In the genomic region with DNA sequence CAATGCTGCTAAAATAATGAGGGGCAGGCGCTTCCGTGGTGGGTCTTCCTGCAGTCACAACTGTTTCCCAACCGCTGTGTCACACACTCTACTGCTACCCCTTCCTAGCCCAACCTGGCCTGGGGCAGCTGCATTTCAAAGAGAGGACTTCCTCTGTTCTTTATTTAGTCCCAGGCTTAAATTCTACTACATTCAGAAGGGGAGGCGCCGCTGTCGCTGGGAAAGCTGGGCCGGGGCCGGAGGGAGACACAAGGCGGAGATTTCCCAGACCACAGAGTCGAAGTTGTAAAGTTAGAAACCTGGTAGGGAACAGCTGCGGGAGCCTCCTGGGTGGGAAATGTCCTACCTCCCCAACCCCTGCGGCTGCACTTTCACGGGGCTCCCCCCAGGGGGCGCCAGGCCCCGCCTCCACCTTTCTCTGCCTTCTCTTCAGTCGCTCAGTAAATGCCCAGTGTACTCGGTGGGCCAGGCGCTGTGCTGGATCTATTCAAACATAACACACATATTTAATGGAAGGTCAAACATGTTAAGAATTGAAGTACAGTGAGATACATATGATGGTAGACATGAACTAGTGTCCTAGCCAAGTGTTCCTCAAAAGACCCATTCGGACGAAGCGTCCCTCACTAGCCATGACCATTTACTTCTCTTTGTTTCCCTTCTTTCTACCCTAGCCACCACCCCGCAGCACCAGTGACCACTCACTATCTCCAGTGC, we compare ENCODE assay signal across 1 cellular context.
A peak's percentile ranks its signal among the peaks of the same experiment; 100 is the strongest.
TF ChIP-seq lines count a peak whose summit lies in the region.

No MANE protein-coding gene starts in this region.

TF ChIP-seq in H1, 55 proteins besides CTCF, POLR2A, EP300 and RAD21:
- no peak for TF ChIP-seq ASH2L (IDR thresholded peaks at IDR 0.05; ENCODE audit: low read length)
- peak; percentile 43; the same call in 1 of the 2 replicates for TF ChIP-seq TAF1 (IDR thresholded peaks at IDR 0.05; ENCODE audit: low read depth, low read length)
- no peak for TF ChIP-seq BCL11A (IDR thresholded peaks at IDR 0.05; ENCODE audit: low read depth in 2 of 2, low read length in 2 of 2)
- no peak for TF ChIP-seq NRF1 (IDR thresholded peaks at IDR 0.05; ENCODE audit: low read depth, low read length)
- TF ChIP-seq TCF12 (IDR thresholded peaks at IDR 0.05; ENCODE audit: low read depth, low read length): peak; percentile 82; the same call in 1 of the 2 replicates
- TF ChIP-seq SIN3A (conservative IDR thresholded peaks at IDR 0.05 in 1 of 2, IDR thresholded peaks at IDR 0.05 in 1 of 2; ENCODE audit: low read depth in 1 of 2, low read length in 2 of 2): no peak
- TF ChIP-seq MAFK (IDR thresholded peaks at IDR 0.05; ENCODE audit: low read depth, low read length): no peak
- TF ChIP-seq, protein P1, sequence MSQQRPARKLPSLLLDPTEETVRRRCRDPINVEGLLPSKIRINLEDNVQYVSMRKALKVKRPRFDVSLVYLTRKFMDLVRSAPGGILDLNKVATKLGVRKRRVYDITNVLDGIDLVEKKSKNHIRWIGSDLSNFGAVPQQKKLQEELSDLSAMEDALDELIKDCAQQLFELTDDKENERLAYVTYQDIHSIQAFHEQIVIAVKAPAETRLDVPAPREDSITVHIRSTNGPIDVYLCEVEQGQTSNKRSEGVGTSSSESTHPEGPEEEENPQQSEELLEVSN (IDR thresholded peaks at IDR 0.05): 0 out of 2 replicates have a peak, but pooled peaks have one; percentile 13
- no peak for TF ChIP-seq TAF7 (optimal IDR thresholded peaks at IDR 0.05; ENCODE audit: borderline replicate concordance, low read depth, low read length)
- TF ChIP-seq BACH1 (IDR thresholded peaks at IDR 0.05; ENCODE audit: low read length): no peak
- no peak for TF ChIP-seq CHD1 (IDR thresholded peaks at IDR 0.05; ENCODE audit: low read depth, low read length)
- no peak for TF ChIP-seq KDM1A (IDR thresholded peaks at IDR 0.05; ENCODE audit: borderline replicate concordance, low read length)
- TF ChIP-seq EZH2 (IDR thresholded peaks at IDR 0.05; ENCODE audit: low read depth, low read length, severe bottlenecking): no peak
- no peak for TF ChIP-seq RNF2 (IDR thresholded peaks at IDR 0.05; ENCODE audit: borderline replicate concordance, low read depth, low read length, missing control alignments, poor library complexity, severe bottlenecking)
- no peak for TF ChIP-seq CTBP2 (IDR thresholded peaks at IDR 0.05; ENCODE audit: borderline replicate concordance, insufficient read depth, insufficient read length, low read length)
- TF ChIP-seq, protein P2, sequence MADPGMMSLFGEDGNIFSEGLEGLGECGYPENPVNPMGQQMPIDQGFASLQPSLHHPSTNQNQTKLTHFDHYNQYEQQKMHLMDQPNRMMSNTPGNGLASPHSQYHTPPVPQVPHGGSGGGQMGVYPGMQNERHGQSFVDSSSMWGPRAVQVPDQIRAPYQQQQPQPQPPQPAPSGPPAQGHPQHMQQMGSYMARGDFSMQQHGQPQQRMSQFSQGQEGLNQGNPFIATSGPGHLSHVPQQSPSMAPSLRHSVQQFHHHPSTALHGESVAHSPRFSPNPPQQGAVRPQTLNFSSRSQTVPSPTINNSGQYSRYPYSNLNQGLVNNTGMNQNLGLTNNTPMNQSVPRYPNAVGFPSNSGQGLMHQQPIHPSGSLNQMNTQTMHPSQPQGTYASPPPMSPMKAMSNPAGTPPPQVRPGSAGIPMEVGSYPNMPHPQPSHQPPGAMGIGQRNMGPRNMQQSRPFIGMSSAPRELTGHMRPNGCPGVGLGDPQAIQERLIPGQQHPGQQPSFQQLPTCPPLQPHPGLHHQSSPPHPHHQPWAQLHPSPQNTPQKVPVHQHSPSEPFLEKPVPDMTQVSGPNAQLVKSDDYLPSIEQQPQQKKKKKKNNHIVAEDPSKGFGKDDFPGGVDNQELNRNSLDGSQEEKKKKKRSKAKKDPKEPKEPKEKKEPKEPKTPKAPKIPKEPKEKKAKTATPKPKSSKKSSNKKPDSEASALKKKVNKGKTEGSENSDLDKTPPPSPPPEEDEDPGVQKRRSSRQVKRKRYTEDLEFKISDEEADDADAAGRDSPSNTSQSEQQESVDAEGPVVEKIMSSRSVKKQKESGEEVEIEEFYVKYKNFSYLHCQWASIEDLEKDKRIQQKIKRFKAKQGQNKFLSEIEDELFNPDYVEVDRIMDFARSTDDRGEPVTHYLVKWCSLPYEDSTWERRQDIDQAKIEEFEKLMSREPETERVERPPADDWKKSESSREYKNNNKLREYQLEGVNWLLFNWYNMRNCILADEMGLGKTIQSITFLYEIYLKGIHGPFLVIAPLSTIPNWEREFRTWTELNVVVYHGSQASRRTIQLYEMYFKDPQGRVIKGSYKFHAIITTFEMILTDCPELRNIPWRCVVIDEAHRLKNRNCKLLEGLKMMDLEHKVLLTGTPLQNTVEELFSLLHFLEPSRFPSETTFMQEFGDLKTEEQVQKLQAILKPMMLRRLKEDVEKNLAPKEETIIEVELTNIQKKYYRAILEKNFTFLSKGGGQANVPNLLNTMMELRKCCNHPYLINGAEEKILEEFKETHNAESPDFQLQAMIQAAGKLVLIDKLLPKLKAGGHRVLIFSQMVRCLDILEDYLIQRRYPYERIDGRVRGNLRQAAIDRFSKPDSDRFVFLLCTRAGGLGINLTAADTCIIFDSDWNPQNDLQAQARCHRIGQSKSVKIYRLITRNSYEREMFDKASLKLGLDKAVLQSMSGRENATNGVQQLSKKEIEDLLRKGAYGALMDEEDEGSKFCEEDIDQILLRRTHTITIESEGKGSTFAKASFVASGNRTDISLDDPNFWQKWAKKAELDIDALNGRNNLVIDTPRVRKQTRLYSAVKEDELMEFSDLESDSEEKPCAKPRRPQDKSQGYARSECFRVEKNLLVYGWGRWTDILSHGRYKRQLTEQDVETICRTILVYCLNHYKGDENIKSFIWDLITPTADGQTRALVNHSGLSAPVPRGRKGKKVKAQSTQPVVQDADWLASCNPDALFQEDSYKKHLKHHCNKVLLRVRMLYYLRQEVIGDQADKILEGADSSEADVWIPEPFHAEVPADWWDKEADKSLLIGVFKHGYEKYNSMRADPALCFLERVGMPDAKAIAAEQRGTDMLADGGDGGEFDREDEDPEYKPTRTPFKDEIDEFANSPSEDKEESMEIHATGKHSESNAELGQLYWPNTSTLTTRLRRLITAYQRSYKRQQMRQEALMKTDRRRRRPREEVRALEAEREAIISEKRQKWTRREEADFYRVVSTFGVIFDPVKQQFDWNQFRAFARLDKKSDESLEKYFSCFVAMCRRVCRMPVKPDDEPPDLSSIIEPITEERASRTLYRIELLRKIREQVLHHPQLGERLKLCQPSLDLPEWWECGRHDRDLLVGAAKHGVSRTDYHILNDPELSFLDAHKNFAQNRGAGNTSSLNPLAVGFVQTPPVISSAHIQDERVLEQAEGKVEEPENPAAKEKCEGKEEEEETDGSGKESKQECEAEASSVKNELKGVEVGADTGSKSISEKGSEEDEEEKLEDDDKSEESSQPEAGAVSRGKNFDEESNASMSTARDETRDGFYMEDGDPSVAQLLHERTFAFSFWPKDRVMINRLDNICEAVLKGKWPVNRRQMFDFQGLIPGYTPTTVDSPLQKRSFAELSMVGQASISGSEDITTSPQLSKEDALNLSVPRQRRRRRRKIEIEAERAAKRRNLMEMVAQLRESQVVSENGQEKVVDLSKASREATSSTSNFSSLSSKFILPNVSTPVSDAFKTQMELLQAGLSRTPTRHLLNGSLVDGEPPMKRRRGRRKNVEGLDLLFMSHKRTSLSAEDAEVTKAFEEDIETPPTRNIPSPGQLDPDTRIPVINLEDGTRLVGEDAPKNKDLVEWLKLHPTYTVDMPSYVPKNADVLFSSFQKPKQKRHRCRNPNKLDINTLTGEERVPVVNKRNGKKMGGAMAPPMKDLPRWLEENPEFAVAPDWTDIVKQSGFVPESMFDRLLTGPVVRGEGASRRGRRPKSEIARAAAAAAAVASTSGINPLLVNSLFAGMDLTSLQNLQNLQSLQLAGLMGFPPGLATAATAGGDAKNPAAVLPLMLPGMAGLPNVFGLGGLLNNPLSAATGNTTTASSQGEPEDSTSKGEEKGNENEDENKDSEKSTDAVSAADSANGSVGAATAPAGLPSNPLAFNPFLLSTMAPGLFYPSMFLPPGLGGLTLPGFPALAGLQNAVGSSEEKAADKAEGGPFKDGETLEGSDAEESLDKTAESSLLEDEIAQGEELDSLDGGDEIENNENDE (IDR thresholded peaks at IDR 0.05; ENCODE audit: insufficient replicate concordance, low read length): no peak
- peak; percentile 31; the same call in 1 of the 2 replicates for TF ChIP-seq YY1 (IDR thresholded peaks at IDR 0.05; ENCODE audit: low read depth, low read length)
- no peak for TF ChIP-seq GABPA (IDR thresholded peaks at IDR 0.05; ENCODE audit: borderline replicate concordance, insufficient read depth, low read length)
- 0 out of 2 replicates have a peak, but pooled peaks have one; percentile 13 for TF ChIP-seq CREB1 (IDR thresholded peaks at IDR 0.05)
- TF ChIP-seq CBX5 (IDR thresholded peaks at IDR 0.05; ENCODE audit: low read depth, low read length): no peak
- no peak for TF ChIP-seq ZNF274 (IDR thresholded peaks at IDR 0.05; ENCODE audit: borderline replicate concordance, extremely low read depth, low read length)
- TF ChIP-seq RFX5 (IDR thresholded peaks at IDR 0.05; ENCODE audit: borderline replicate concordance, low read depth, low read length): no peak
- TF ChIP-seq, protein P3, sequence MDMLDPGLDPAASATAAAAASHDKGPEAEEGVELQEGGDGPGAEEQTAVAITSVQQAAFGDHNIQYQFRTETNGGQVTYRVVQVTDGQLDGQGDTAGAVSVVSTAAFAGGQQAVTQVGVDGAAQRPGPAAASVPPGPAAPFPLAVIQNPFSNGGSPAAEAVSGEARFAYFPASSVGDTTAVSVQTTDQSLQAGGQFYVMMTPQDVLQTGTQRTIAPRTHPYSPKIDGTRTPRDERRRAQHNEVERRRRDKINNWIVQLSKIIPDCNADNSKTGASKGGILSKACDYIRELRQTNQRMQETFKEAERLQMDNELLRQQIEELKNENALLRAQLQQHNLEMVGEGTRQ (IDR thresholded peaks at IDR 0.05; ENCODE audit: low read length): no peak
- no peak for TF ChIP-seq SP4 (IDR thresholded peaks at IDR 0.05; ENCODE audit: low read length)
- TF ChIP-seq SP1 (IDR thresholded peaks at IDR 0.05; ENCODE audit: low read depth, low read length): no peak
- TF ChIP-seq, protein P4, sequence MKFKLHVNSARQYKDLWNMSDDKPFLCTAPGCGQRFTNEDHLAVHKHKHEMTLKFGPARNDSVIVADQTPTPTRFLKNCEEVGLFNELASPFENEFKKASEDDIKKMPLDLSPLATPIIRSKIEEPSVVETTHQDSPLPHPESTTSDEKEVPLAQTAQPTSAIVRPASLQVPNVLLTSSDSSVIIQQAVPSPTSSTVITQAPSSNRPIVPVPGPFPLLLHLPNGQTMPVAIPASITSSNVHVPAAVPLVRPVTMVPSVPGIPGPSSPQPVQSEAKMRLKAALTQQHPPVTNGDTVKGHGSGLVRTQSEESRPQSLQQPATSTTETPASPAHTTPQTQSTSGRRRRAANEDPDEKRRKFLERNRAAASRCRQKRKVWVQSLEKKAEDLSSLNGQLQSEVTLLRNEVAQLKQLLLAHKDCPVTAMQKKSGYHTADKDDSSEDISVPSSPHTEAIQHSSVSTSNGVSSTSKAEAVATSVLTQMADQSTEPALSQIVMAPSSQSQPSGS (IDR thresholded peaks at IDR 0.05; ENCODE audit: low read length): no peak
- TF ChIP-seq RBBP5 (IDR thresholded peaks at IDR 0.05; ENCODE audit: borderline replicate concordance, low read depth, low read length): no peak
- TF ChIP-seq NANOG (IDR thresholded peaks at IDR 0.05; ENCODE audit: insufficient read depth, low read depth, low read length, poor library complexity, severe bottlenecking): no peak
- no peak for TF ChIP-seq CHD2 (IDR thresholded peaks at IDR 0.05; ENCODE audit: low read length)
- TF ChIP-seq SAP30 (IDR thresholded peaks at IDR 0.05; ENCODE audit: insufficient read depth, insufficient replicate concordance, low read length): no peak
- TF ChIP-seq SIX5 (IDR thresholded peaks at IDR 0.05; ENCODE audit: low read depth, low read length): no peak
- TF ChIP-seq JUND (IDR thresholded peaks at IDR 0.05; ENCODE audit: low read length): no peak
- no peak for TF ChIP-seq SP2 (IDR thresholded peaks at IDR 0.05; ENCODE audit: low read length)
- TF ChIP-seq SUZ12 (IDR thresholded peaks at IDR 0.05; ENCODE audit: low read length): no peak
- no peak for TF ChIP-seq POU5F1 (IDR thresholded peaks at IDR 0.05; ENCODE audit: low read depth, low read length)
- no peak for TF ChIP-seq JUN (IDR thresholded peaks at IDR 0.05; ENCODE audit: low read depth, low read length)
- no peak for TF ChIP-seq POLR2AphosphoS5 (IDR thresholded peaks at IDR 0.05; ENCODE audit: low read depth, low read length)
